ENCODE assay signal across 9 cellular contexts in genomic region chr3:95310560-95310959, GRCh38.
"Had no signal": no experiment of that assay in that cellular context is flagged by ENCODE, and none has a peak within 500 bp of the region (broad histone marks: within the 10 kb centered on the region; RNA-seq: fewer than 3 reads in every experiment).

No MANE protein-coding gene starts in this region.

- H3K4me1 ChIP-seq: HAP-1 had no signal

- DNase-seq: GOT3, H7, HFFc6, IMR-90, KG1 had no signal

- ATAC-seq: HCT116, K562 had no signal

- H3K4me3 ChIP-seq: HAP-1, K562 had no signal

- H3K9me3 ChIP-seq: HAP-1 had no signal

- H3K27ac ChIP-seq: HL-60 had no signal

- H3K27ac Mint-ChIP-seq: HFFc6 had no signal

- H3K36me3 ChIP-seq: HAP-1 had no signal

- H3K4me3 Mint-ChIP-seq: HFFc6 had no signal
